10 cellular contexts compared by ENCODE assay signal in the genomic region with DNA sequence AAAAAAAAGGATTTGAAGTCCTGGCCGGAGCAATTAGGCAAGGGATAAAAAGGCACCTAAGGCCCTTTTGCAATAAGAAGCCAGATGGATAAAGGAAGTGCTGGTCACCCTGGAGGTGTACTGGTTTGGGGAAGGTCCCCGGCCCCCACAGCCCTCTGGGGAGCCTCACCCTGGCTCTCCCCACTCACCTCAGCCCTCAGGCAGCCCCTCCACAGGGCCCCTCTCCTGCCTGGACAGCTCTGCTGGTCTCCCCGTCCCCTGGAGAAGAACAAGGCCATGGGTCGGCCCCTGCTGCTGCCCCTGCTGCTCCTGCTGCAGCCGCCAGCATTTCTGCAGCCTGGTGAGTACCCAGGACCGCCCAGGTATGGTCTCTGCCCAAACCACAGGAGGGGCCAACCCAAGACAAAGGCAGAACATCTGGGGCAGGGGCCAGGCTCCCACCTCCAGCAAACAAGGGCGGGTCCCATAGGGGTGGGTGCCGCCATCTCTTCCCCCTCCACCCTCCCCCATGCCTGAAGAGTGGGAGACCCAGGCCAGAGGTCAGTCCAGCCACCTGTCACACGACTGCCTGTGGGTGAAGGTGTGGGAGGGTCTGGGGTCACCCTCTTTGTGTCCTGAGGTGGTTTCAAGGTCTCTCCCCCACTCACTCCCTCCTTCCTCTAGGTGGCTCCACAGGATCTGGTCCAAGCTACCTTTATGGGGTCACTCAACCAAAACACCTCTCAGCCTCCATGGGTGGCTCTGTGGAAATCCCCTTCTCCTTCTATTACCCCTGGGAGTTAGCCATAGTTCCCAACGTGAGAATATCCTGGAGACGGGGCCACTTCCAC. TPM values are rescaled to one million over a fixed set of nuclear protein-coding genes. Genes with fewer than 3 reads are reported as not detected.
DNase-seq lines count a peak whose midpoint lies in the region; ATAC-seq, FAIRE-seq and TF ChIP-seq lines count a peak whose summit lies in the region.
"Had no signal": no experiment of that assay in that cellular context is flagged by ENCODE, and none has a peak within 500 bp of the region (broad histone marks: within the 10 kb centered on the region; RNA-seq: fewer than 3 reads in every experiment).

A gene (plus strand): TSS at position 91 of the 830 bp plus-strand sequence. CDS start 186 bp downstream, at position 277.

- H3K4me2 ChIP-seq in OCI-LY1 (ENCODE audit: low read length) (no peak within 1 kb of the TSS), endothelial cell of umbilical vein (ENCODE audit: insufficient read depth, low read length) (no peak within 1 kb of the TSS)

- TF ChIP-seq POLR2A in endothelial cell of umbilical vein (IDR thresholded peaks at IDR 0.05; ENCODE audit: low read depth, low read length) = no peak

- H3K4me3 ChIP-seq in OCI-LY1 (ENCODE audit: low read depth, low read length, poor library complexity, severe bottlenecking) = no peak within 1 kb of the TSS
- no peak within 1 kb of the TSS for H3K4me3 ChIP-seq in endothelial cell of umbilical vein (replicated peaks in 1 of 3; ENCODE audit: insufficient read depth in 1 of 3, low read depth in 1 of 3, low read length in 3 of 3)

- H3K79me2 ChIP-seq in OCI-LY1 (ENCODE audit: insufficient read depth, low read length) (no peaks in the 10 kb centered on the region), endothelial cell of umbilical vein (ENCODE audit: control insufficient read depth, insufficient read depth, low read length) (no peaks in the 10 kb centered on the region)
- H3K79me2 ChIP-seq: parathyroid adenoma had no signal

- H3K9me1 ChIP-seq in endothelial cell of umbilical vein (replicated peaks; ENCODE audit: control insufficient read depth, extremely low read depth, insufficient read depth, low read length) = no peaks in the 10 kb centered on the region

- peaks cover 100% of the 10 kb centered on the region for H3K36me3 ChIP-seq in OCI-LY1 (ENCODE audit: insufficient read depth, low read length)
- peaks cover 2 to 69% of the 10 kb centered on the region in 2 experiments for H3K36me3 ChIP-seq in endothelial cell of umbilical vein (ENCODE audit: control insufficient read depth in 2 of 2, extremely low read depth in 1 of 2, insufficient read depth in 2 of 2, low read length in 2 of 2)

- POLR2A ChIA-PET in GM10248 (lab: Yijun Ruan, JAX) (interaction anchor here (1.1 kb wide), 1 partner anchor 11 kb away, joined by 3 read pairs; no protein-coding TSS in a partner anchor), endothelial cell of umbilical vein (lab: Charles Lee) (no interaction called here)

- H4K20me1 ChIP-seq in OCI-LY1 (ENCODE audit: insufficient read depth, low read length) (no peaks in the 10 kb centered on the region), endothelial cell of umbilical vein (replicated peaks; ENCODE audit: control insufficient read depth, extremely low read depth, insufficient read depth, low read length) (no peaks in the 10 kb centered on the region)

- H2AFZ ChIP-seq in OCI-LY1 (ENCODE audit: low read length) (no peak within 1 kb of the TSS), endothelial cell of umbilical vein (ENCODE audit: low read depth, low read length) (no peak within 1 kb of the TSS)
- H2AFZ ChIP-seq: parathyroid adenoma had no signal

- dilution Hi-C loops in endothelial cell of umbilical vein (cut with MboI; ENCODE audit: extremely low pct_ligation_motif_present, low sequenced_read_pairs) = no loop called here

- H3K4me1 ChIP-seq in OCI-LY1 (ENCODE audit: insufficient read depth, low read length, severe bottlenecking) (no peaks in the 10 kb centered on the region), endothelial cell of umbilical vein (ENCODE audit: control insufficient read depth, extremely low read depth, insufficient read depth, low read length) (no peaks in the 10 kb centered on the region)
- H3K4me1 ChIP-seq: parathyroid adenoma had no signal

- BruUV-seq in endothelial cell of umbilical vein (replicated peaks; lab: Mats Ljungman, UMichigan) = no TSS peak

- no peak for FAIRE-seq in endothelial cell of umbilical vein (lab: Jason Lieb, UNC)

- H3K9me2 ChIP-seq in OCI-LY1 (ENCODE audit: low read depth, low read length) = no peaks in the 10 kb centered on the region

- H3K9me3 ChIP-seq in OCI-LY1 (ENCODE audit: low read length) (no peaks in the 10 kb centered on the region), endothelial cell of umbilical vein (replicated peaks; ENCODE audit: control insufficient read depth, insufficient read depth, low read length) (no peaks in the 10 kb centered on the region)

- H3K27me3 ChIP-seq in OCI-LY1 (ENCODE audit: insufficient read depth, low read length) (no peaks in the 10 kb centered on the region), endothelial cell of umbilical vein (ENCODE audit: control insufficient read depth in 2 of 2, insufficient read depth in 2 of 2, low read length in 2 of 2) (no peaks in the 10 kb centered on the region)

- no peak for DNase-seq in GM10248 (ENCODE audit: extremely low spot score)
- DNase-seq in endothelial cell of umbilical vein (ENCODE audit: low read depth, low spot score) = no peak
- DNase-seq in omental fat pad (ENCODE audit: low spot score) = no peak
- no peak for DNase-seq in GDM1 (lab: John Stamatoyannopoulos, UW)
- DNase-seq in stimulated activated CD4-positive, alpha-beta T cell treated with anti-CD3 and anti-CD28 coated beads, Interleukin-15, amount 100 ng/mL, for 24 hours = no peak
- no peak for DNase-seq in NCI-H1417 treated with DMSO at 0.1 percent for 48 hours (lab: John Stamatoyannopoulos, UW)
- DNase-seq in GF-D8 (lab: John Stamatoyannopoulos, UW) = no peak
- DNase-seq: activated gamma-delta T cell treated with Interleukin-2 at 50 U/mL for 16 hours had no signal

- TF ChIP-seq CTCF in GM10248 (IDR thresholded peaks at IDR 0.05; ENCODE audit: control extremely low read depth, extremely low read depth, low read depth, missing control alignments) (peak; percentile 21), OCI-LY1 (IDR thresholded peaks at IDR 0.05; ENCODE audit: low read length) (peak; percentile 34; the same call in 1 of the 2 replicates), endothelial cell of umbilical vein (IDR thresholded peaks at IDR 0.05; ENCODE audit: extremely low read depth in 1 of 2, insufficient read depth in 1 of 2, low read depth in 1 of 2, low read length in 2 of 2) (no peak), omental fat pad (IDR thresholded peaks at IDR 0.05) (no peak)

- ATAC-seq in omental fat pad (ENCODE audit: low FRiP score) = peak; percentile 9

- CTCF ChIA-PET in GM10248 (lab: Yijun Ruan, JAX) (interaction anchor here (1.1 to 2.5 kb wide), 3 partner anchors 14 to 50 kb away, joined by 3 to 16 read pairs (median 3); no protein-coding TSS in a partner anchor), endothelial cell of umbilical vein (lab: Charles Lee) (no interaction called here)

- H3K9ac ChIP-seq in OCI-LY1 (ENCODE audit: low read length) = no peak within 1 kb of the TSS
- H3K9ac ChIP-seq in endothelial cell of umbilical vein (replicated peaks; ENCODE audit: extremely low read depth, insufficient read depth, low read length) = no peak within 1 kb of the TSS
- H3K9ac ChIP-seq: parathyroid adenoma had no signal

- H3K27ac ChIP-seq in OCI-LY1 (ENCODE audit: low read depth, low read length, poor library complexity, severe bottlenecking) (no peak within 1 kb of the TSS), endothelial cell of umbilical vein (ENCODE audit: insufficient read depth, low read depth, low read length) (no peak within 1 kb of the TSS)
- H3K27ac ChIP-seq: parathyroid adenoma had no signal

- intact Hi-C loops in endothelial cell of umbilical vein (cut with micrococcal nuclease) = loop anchor here (5.0 kb wide), 1 partner anchor 49 kb away; no protein-coding TSS in a partner anchor

- no peaks in the 10 kb centered on the region for H3F3A ChIP-seq in OCI-LY1 (ENCODE audit: insufficient read depth, low read length)

TF ChIP-seq in endothelial cell of umbilical vein, 7 proteins besides CTCF, POLR2A, EP300 and RAD21:
- no peak for TF ChIP-seq GATA2 (IDR thresholded peaks at IDR 0.05; ENCODE audit: insufficient read depth, insufficient read length, low read depth, low read length)
- TF ChIP-seq MYC (IDR thresholded peaks at IDR 0.05; ENCODE audit: low read depth, low read length) = no peak
- no peak for TF ChIP-seq EZH2 (IDR thresholded peaks at IDR 0.05; ENCODE audit: borderline replicate concordance, low read depth, low read length, severe bottlenecking)
- no peak for TF ChIP-seq POLR2AphosphoS5 (IDR thresholded peaks at IDR 0.05; ENCODE audit: insufficient read depth, low read depth, low read length)
- no peak for TF ChIP-seq JUN (IDR thresholded peaks at IDR 0.05; ENCODE audit: borderline replicate concordance, insufficient read depth, insufficient read length, low read depth)
- no peak for TF ChIP-seq FOS (IDR thresholded peaks at IDR 0.05; ENCODE audit: borderline replicate concordance, insufficient read depth, low read length)
- TF ChIP-seq, protein P1, sequence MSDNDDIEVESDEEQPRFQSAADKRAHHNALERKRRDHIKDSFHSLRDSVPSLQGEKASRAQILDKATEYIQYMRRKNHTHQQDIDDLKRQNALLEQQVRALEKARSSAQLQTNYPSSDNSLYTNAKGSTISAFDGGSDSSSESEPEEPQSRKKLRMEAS (IDR thresholded peaks at IDR 0.05; ENCODE audit: insufficient read depth, insufficient read length) = no peak

RNA-seq across cellular contexts. Expression of the gene that starts here (rescaled TPM):
- total RNA-seq in endothelial cell of umbilical vein (36.5 and 42.5 TPM in 2 replicates), omental fat pad (10 to 100 TPM; 25.0 to 83.5 (median 36.9) TPM)
- 45.2 and 47.9 TPM in 2 replicates for polyA plus RNA-seq in endothelial cell of umbilical vein
- 16.7 and 21.8 TPM in 2 replicates for polyA plus RNA-seq in endothelial cell of umbilical vein (2011; cell fraction: cytosol; rRNA removed)
- polyA plus RNA-seq in endothelial cell of umbilical vein (2011; cell fraction: nucleus; rRNA removed) = 324 and 367 TPM in 2 replicates
- 25.3 and 26.8 TPM in 2 replicates for polyA plus RNA-seq in endothelial cell of umbilical vein (2012)
- polyA minus RNA-seq in endothelial cell of umbilical vein = 34.0 and 44.1 TPM in 2 replicates
- polyA minus RNA-seq in endothelial cell of umbilical vein (2011; cell fraction: cytosol; rRNA and poly(A)+ RNA removed) = 5.8 TPM
- 48.4 and 58.6 TPM in 2 replicates for polyA minus RNA-seq in endothelial cell of umbilical vein (2011; cell fraction: nucleus; rRNA and poly(A)+ RNA removed)

Comparison
In these comparisons a context has a peak if more than half of its experiments do, and no peak if none do; other contexts are left out.
1. CTCF ChIP-seq: peak in GM10248 (single experiment) and OCI-LY1 (single experiment); none in endothelial cell of umbilical vein (0 of 2) and omental fat pad (0 of 3).